In genomic region chr12:55932546-55932919, GRCh38 we compare ENCODE assay signal across 8 cellular contexts. TPM values are rescaled to one million over a fixed set of nuclear protein-coding genes. Genes with fewer than 3 reads are reported as not detected.
DNase-seq lines count a peak whose midpoint lies in the region; ATAC-seq and FAIRE-seq lines count a peak whose summit lies in the region.

No MANE protein-coding gene starts in this region.

- no peak for FAIRE-seq in HTR-8/SVneo (lab: Jason Lieb, UNC)

- peak; percentile 39 for ATAC-seq in effector memory CD8-positive, alpha-beta T cell (replicated peaks)
- peak in 1 of 2 donors; percentile 25 for ATAC-seq in natural killer cell treated with Interleukin-12 subunit alpha and Interleukin-12 subunit beta and Interleukin-15 and Interleukin-18, amount 100 ng/mL, for 72 hours
- ATAC-seq in HG02759 (IDR thresholded peaks at IDR 0.05; ENCODE audit: unreplicated experiment) = no peak

- H3K27ac Mint-ChIP-seq in effector memory CD8-positive, alpha-beta T cell = peak overlapping the region; percentile 95 to 98
- peak overlapping the region; percentile 93 to 98 for H3K27ac Mint-ChIP-seq in natural killer cell treated with Interleukin-12 subunit alpha and Interleukin-12 subunit beta and Interleukin-15 and Interleukin-18, amount 100 ng/mL, for 72 hours

- no peaks in the 10 kb centered on the region for H3K9me3 Mint-ChIP-seq in effector memory CD8-positive, alpha-beta T cell
- H3K9me3 Mint-ChIP-seq in natural killer cell treated with Interleukin-12 subunit alpha and Interleukin-12 subunit beta and Interleukin-15 and Interleukin-18, amount 100 ng/mL, for 72 hours = no peaks in the 10 kb centered on the region

- peaks cover 47% of the 10 kb centered on the region for H3K36me3 Mint-ChIP-seq in effector memory CD8-positive, alpha-beta T cell (ENCODE audit: insufficient read depth)
- peaks cover 15% of the 10 kb centered on the region for H3K36me3 Mint-ChIP-seq in natural killer cell treated with Interleukin-12 subunit alpha and Interleukin-12 subunit beta and Interleukin-15 and Interleukin-18, amount 100 ng/mL, for 72 hours

- peak overlapping the region; percentile 96 to 99 for H3K4me3 Mint-ChIP-seq in effector memory CD8-positive, alpha-beta T cell
- peak overlapping the region; percentile 95 for H3K4me3 Mint-ChIP-seq in natural killer cell treated with Interleukin-12 subunit alpha and Interleukin-12 subunit beta and Interleukin-15 and Interleukin-18, amount 100 ng/mL, for 72 hours

- no peaks in the 10 kb centered on the region for H3K27me3 Mint-ChIP-seq in effector memory CD8-positive, alpha-beta T cell
- H3K27me3 Mint-ChIP-seq in natural killer cell treated with Interleukin-12 subunit alpha and Interleukin-12 subunit beta and Interleukin-15 and Interleukin-18, amount 100 ng/mL, for 72 hours = no peaks in the 10 kb centered on the region

- H3K4me1 Mint-ChIP-seq in effector memory CD8-positive, alpha-beta T cell (ENCODE audit: low read depth in 2 of 2) = peaks cover 57 to 73% of the 10 kb centered on the region in 2 donors
- peaks cover 44 to 56% of the 10 kb centered on the region in 2 donors for H3K4me1 Mint-ChIP-seq in natural killer cell treated with Interleukin-12 subunit alpha and Interleukin-12 subunit beta and Interleukin-15 and Interleukin-18, amount 100 ng/mL, for 72 hours (ENCODE audit: low read depth in 2 of 2)

- peak; percentile 33 for DNase-seq in AG08396 (ENCODE audit: low spot score)
- DNase-seq in HT-29 (ENCODE audit: low spot score) = peak; percentile 26
- DNase-seq in activated CD4-positive, alpha-beta T cell treated with anti-CD3 and anti-CD28 coated beads for 4 hours = peak; percentile 44 to 54
- DNase-seq in effector memory CD8-positive, alpha-beta T cell = peak; percentile 34 to 46 (median 40)
- no peak for DNase-seq in natural killer cell treated with Interleukin-12 subunit alpha and Interleukin-12 subunit beta and Interleukin-15 and Interleukin-18, amount 100 ng/mL, for 72 hours (ENCODE audit: low spot score)
- DNase-seq in HTR-8/SVneo (ENCODE audit: insufficient read length, low spot score) = no peak
- no peak for DNase-seq in SW 1271 (lab: John Stamatoyannopoulos, UW)

RNA-seq across cellular contexts. Expression of gene DGKA, which starts 1.6 kb away (rescaled TPM):
- 5.5 and 5.9 TPM in 2 replicates for total RNA-seq in HT-29 (2014; rRNA removed; shearing (Covaris generic))
- total RNA-seq in natural killer cell treated with Interleukin-12 subunit alpha and Interleukin-12 subunit beta and Interleukin-15 and Interleukin-18, amount 100 ng/mL, for 72 hours = 100 to 1,000 TPM in 1 of 2 donors, 10 to 100 TPM in 1; 81.9 to 168 TPM

RNA-seq across cellular contexts. Expression of gene PYM1, which starts 4.8 kb away (rescaled TPM):
- total RNA-seq in HT-29 (2014; rRNA removed; shearing (Covaris generic)) = 50.5 and 52.1 TPM in 2 replicates
- 10 to 100 TPM; 31.6 to 34.0 TPM for total RNA-seq in natural killer cell treated with Interleukin-12 subunit alpha and Interleukin-12 subunit beta and Interleukin-15 and Interleukin-18, amount 100 ng/mL, for 72 hours

RNA-seq across cellular contexts. Expression of gene PMEL, which starts 33.3 kb away (rescaled TPM):
- total RNA-seq in HT-29 (2014; rRNA removed; shearing (Covaris generic)) = 2.7 and 7.6 TPM in 2 replicates
- total RNA-seq in natural killer cell treated with Interleukin-12 subunit alpha and Interleukin-12 subunit beta and Interleukin-15 and Interleukin-18, amount 100 ng/mL, for 72 hours = under 1 TPM in 1 of 2 donors, not detected in 1; 0.40 TPM

RNA-seq across cellular contexts. Expression of gene CDK2, which starts 34.1 kb away (rescaled TPM):
- total RNA-seq in HT-29 (2014; rRNA removed; shearing (Covaris generic)) = 46.8 and 49.4 TPM in 2 replicates
- total RNA-seq in natural killer cell treated with Interleukin-12 subunit alpha and Interleukin-12 subunit beta and Interleukin-15 and Interleukin-18, amount 100 ng/mL, for 72 hours = 100 to 1,000 TPM in 1 of 2 donors, 10 to 100 TPM in 1; 72.3 to 178 TPM

RNA-seq across cellular contexts. Expression of gene RAB5B, which starts 41.3 kb away (rescaled TPM):
- 32.1 and 35.0 TPM in 2 replicates for total RNA-seq in HT-29 (2014; rRNA removed; shearing (Covaris generic))
- total RNA-seq in natural killer cell treated with Interleukin-12 subunit alpha and Interleukin-12 subunit beta and Interleukin-15 and Interleukin-18, amount 100 ng/mL, for 72 hours = 10 to 100 TPM; 39.2 to 68.1 TPM

Comparison
In these comparisons a context has a peak if more than half of its experiments do, and no peak if none do; other contexts are left out.
1. DNase-seq: peak in AG08396 (single experiment), HT-29 (single experiment), activated CD4-positive, alpha-beta T cell treated with anti-CD3 and anti-CD28 coated beads for 4 hours (2 of 2) and effector memory CD8-positive, alpha-beta T cell (3 of 3); none in natural killer cell treated with Interleukin-12 subunit alpha and Interleukin-12 subunit beta and Interleukin-15 and Interleukin-18, amount 100 ng/mL, for 72 hours (single experiment), HTR-8/SVneo (single experiment) and SW 1271 (0 of 2).
2. RNA of gene DGKA, which starts 1.6 kb away (total RNA-seq): 81.9 to 168 TPM in natural killer cell treated with Interleukin-12 subunit alpha and Interleukin-12 subunit beta and Interleukin-15 and Interleukin-18, amount 100 ng/mL, for 72 hours; 5.5 to 5.9 TPM in HT-29; every median in the first group is over 10 times any median in the second.